In genomic region chr3:120341658-120342346, GRCh38 we compare ENCODE assay signal across 1 cellular context.
TF ChIP-seq lines count a peak whose summit lies in the region.

No MANE protein-coding gene starts in this region.

TF ChIP-seq in K562, 482 proteins besides CTCF, POLR2A, EP300 and RAD21:
- TF ChIP-seq FOXJ2 (tag; IDR thresholded peaks at IDR 0.05): no peak
- TF ChIP-seq THRAP3 (IDR thresholded peaks at IDR 0.05; ENCODE audit: borderline replicate concordance): no peak
- TF ChIP-seq RBFOX2 (IDR thresholded peaks at IDR 0.05; ENCODE audit: low read depth, low read length): 0 out of 2 replicates have a peak, but pooled peaks have one; percentile 24
- TF ChIP-seq ZBED1 (IDR thresholded peaks at IDR 0.05): no peak
